ENCODE assay signal across 8 cellular contexts in the genomic region with DNA sequence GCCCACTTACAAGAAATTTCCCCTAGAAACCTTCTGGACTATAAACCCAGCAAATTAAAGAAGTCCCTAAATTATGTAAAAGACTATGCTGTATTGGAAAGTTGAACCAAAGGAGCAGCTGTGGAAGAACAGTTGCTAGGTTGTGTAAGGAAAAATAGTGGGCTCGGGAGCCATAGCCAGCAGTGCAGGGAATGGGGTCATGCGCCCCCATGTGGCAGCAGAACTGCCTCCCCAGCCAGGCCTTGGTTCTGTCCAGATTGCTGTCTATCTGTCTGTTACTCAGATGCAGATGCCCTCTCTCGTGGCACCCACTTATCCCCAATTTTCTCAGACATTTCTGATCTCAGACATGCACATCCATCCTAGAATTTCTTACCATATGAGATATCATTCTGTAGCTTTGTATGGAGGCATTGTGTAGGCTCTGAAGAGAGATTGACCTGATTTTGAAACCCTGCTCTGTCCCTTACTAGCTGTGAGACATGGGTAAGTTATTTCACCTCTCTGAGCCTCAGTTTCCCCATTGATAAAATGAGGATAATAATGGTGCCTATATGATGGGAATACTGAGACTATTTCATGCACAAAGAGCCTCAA.
A peak's percentile ranks its signal among the peaks of the same experiment; 100 is the strongest.
DNase-seq lines count a peak whose midpoint lies in the region; ATAC-seq and TF ChIP-seq lines count a peak whose summit lies in the region.

No MANE protein-coding gene starts in this region.

- no peak overlapping the region for H2AFZ ChIP-seq in DND-41 (ENCODE audit: low read depth, low read length)

- H3K27me3 ChIP-seq in DND-41 (ENCODE audit: insufficient read depth, low read length, poor library complexity) = no peaks in the 10 kb centered on the region
- no peaks in the 10 kb centered on the region for H3K27me3 ChIP-seq in foreskin keratinocyte
- H3K27me3 ChIP-seq in ovary = no peaks in the 10 kb centered on the region
- H3K27me3 ChIP-seq in CD8-positive, alpha-beta memory T cell (ENCODE audit: insufficient read depth, low read length, poor library complexity, severe bottlenecking) = no peaks in the 10 kb centered on the region

- H3K4me3 Mint-ChIP-seq in CD8-positive, alpha-beta memory T cell = no peak overlapping the region

- H3K4me3 ChIP-seq in DND-41 (ENCODE audit: low read depth in 1 of 2, low read length in 2 of 2) (no peak overlapping the region), ovary (no peak overlapping the region)
- no peak overlapping the region for H3K4me3 ChIP-seq in CD8-positive, alpha-beta memory T cell (ENCODE audit: low read length)

- no peaks in the 10 kb centered on the region for H3K36me3 Mint-ChIP-seq in CD8-positive, alpha-beta memory T cell

- H3K27ac ChIP-seq in DND-41 (ENCODE audit: low read length) = no peak overlapping the region
- H3K27ac ChIP-seq in foreskin keratinocyte = no peak overlapping the region
- H3K27ac ChIP-seq in ovary = no peak overlapping the region
- H3K27ac ChIP-seq in CD8-positive, alpha-beta memory T cell (ENCODE audit: low read depth, low read length) = no peak overlapping the region

- no peaks in the 10 kb centered on the region for H3K36me3 ChIP-seq in DND-41 (ENCODE audit: insufficient read depth, low read length)
- H3K36me3 ChIP-seq in ovary = no peaks in the 10 kb centered on the region
- no peaks in the 10 kb centered on the region for H3K36me3 ChIP-seq in CD8-positive, alpha-beta memory T cell (ENCODE audit: insufficient read depth, low read length)

- TF ChIP-seq POLR2A in ovary (IDR thresholded peaks at IDR 0.05) = no peak

- CTCF ChIA-PET in CD8-positive, alpha-beta memory T cell (lab: Charles Lee) = interaction anchor here (1.5 kb wide), 1 partner anchor 12 kb away, joined by 4 read pairs; no protein-coding TSS in a partner anchor

- ATAC-seq in DND-41 (ENCODE audit: insufficient read depth, low read depth) (peak; percentile 64; the same call in 1 of the 3 replicates), GM19395 (IDR thresholded peaks at IDR 0.05; ENCODE audit: unreplicated experiment) (peak; percentile 63), foreskin keratinocyte (peak; percentile 68)

- peak; percentile 71 for TF ChIP-seq CTCF in DND-41 (IDR thresholded peaks at IDR 0.05; ENCODE audit: borderline replicate concordance, extremely low read depth, low read length, poor library complexity, severe bottlenecking)
- peak; percentile 78 for TF ChIP-seq CTCF in foreskin keratinocyte (conservative IDR thresholded peaks at IDR 0.05)
- TF ChIP-seq CTCF in ovary (IDR thresholded peaks at IDR 0.05) = peak in 1 of 3 donors; percentile 20

- no peaks in the 10 kb centered on the region for H3K9me3 ChIP-seq in DND-41 (ENCODE audit: insufficient read depth, low read length, severe bottlenecking)
- no peaks in the 10 kb centered on the region for H3K9me3 ChIP-seq in ovary
- H3K9me3 ChIP-seq in CD8-positive, alpha-beta memory T cell (ENCODE audit: low read length) = no peaks in the 10 kb centered on the region

- no peaks in the 10 kb centered on the region for H3K4me1 Mint-ChIP-seq in CD8-positive, alpha-beta memory T cell

- no peak overlapping the region for H3K4me2 ChIP-seq in DND-41 (ENCODE audit: insufficient read depth, low read length)

- DNase-seq in DND-41 = peak; percentile 24
- DNase-seq in HUDEP-2 (lab: John Stamatoyannopoulos, UW; ENCODE audit: unreplicated experiment in 76 of 76) = peak in 48 of 76 experiments; percentile 2 to 76 (median 36)
- peak; percentile 33 for DNase-seq in SW480 (ENCODE audit: low spot score)
- peak in 1 of 2 donors; percentile 23 for DNase-seq in foreskin keratinocyte
- DNase-seq in ovary = peak; percentile 21 to 61 (median 47)
- no peak for DNase-seq in CD8-positive, alpha-beta memory T cell
- DNase-seq in T-helper 9 cell = no peak

- POLR2A ChIA-PET in CD8-positive, alpha-beta memory T cell (lab: Charles Lee) = no interaction called here

- 39 to 50% (median 42%) methylated on average over 3 of the region's 3 CpGs for WGBS in ovary, 3 donors

- H3K4me1 ChIP-seq in DND-41 (ENCODE audit: insufficient read depth, low read length) (no peaks in the 10 kb centered on the region), foreskin keratinocyte (no peaks in the 10 kb centered on the region), ovary (ENCODE audit: insufficient read depth) (peaks cover 5% of the 10 kb centered on the region)
- H3K4me1 ChIP-seq in CD8-positive, alpha-beta memory T cell (ENCODE audit: insufficient read depth, low read length) = no peaks in the 10 kb centered on the region

- peaks cover 0 to 8% (median 0%) of the 10 kb centered on the region in 5 donors for H3K9me3 Mint-ChIP-seq in CD8-positive, alpha-beta memory T cell

- intact Hi-C loops in ovary (cut with DNase I) = no loop called here

- no peak overlapping the region for H3K9ac ChIP-seq in DND-41 (ENCODE audit: low read depth, low read length)

- no peak for TF ChIP-seq EP300 in ovary (IDR thresholded peaks at IDR 0.05)

- no peaks in the 10 kb centered on the region for H3K79me2 ChIP-seq in DND-41 (ENCODE audit: insufficient read depth, low read length)

- no peak overlapping the region for H3K27ac Mint-ChIP-seq in CD8-positive, alpha-beta memory T cell

- H3K27me3 Mint-ChIP-seq in CD8-positive, alpha-beta memory T cell = peaks cover 4 to 10% of the 10 kb centered on the region in 2 donors

- H4K20me1 ChIP-seq in DND-41 (ENCODE audit: insufficient read depth, low read length) = no peaks in the 10 kb centered on the region

Comparison
In these comparisons a context has a peak if more than half of its experiments do, and no peak if none do; other contexts are left out.
1. DNase-seq: peak in DND-41 (single experiment), HUDEP-2 (48 of 76), SW480 (single experiment) and ovary (5 of 5); none in CD8-positive, alpha-beta memory T cell (0 of 5) and T-helper 9 cell (single experiment).
2. Peak in every context shown above with its lines, with median percentiles within 50 percentile points of each other: ATAC-seq.